In the genomic region with DNA sequence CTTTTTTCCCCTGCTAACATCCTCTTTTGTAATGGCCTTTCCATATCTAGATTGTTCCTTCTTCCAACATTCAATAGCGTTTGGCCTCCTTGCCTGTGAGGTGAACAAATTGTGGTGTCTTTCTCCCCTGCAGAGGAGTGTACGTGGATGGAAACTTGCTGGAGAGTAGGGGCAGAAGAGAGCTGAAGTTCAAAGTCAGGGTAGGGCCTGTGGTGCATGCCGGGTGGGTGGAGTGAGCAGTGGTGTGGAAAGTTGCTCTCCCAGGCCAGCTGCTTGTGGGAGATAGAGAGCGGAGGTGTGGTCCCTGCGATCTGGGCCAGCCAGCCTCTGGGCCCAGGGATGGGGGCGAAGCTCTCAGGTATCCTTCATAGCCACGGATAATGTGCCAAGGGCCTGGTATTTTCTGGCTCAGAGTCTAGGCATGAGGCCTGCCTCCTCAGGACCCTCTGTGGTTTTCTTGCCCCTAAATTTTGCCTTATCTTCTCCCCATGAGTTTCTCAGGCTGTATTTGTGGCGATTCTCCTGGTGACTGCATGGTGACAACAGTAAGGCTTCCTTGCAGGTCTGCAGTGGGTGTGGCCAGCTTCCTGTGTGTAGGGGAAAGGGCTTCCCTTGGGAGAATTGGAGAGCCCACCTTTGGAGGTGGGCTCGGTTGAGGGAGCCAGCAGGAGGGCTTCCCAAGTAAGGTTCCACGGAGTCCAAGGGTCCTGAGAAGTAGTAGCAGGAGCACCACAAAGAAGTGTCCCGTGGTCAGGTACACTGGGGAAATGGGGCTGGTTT, we compare ENCODE assay signal across 8 cellular contexts. TPM values are rescaled to one million over a fixed set of nuclear protein-coding genes. Genes with fewer than 3 reads are reported as not detected.
A peak's percentile ranks its signal among the peaks of the same experiment; 100 is the strongest.
DNase-seq lines count a peak whose midpoint lies in the region; ATAC-seq and TF ChIP-seq lines count a peak whose summit lies in the region.

No MANE protein-coding gene starts in this region.

- 87% methylated on average over 11 of the region's 11 CpGs for WGBS in urinary bladder

- H3K4me3 Mint-ChIP-seq in CD8-positive, alpha-beta memory T cell, result peak overlapping the region; percentile 78 to 95 (median 85)
- peak overlapping the region; percentile 56 to 89 (median 71) for H3K4me3 Mint-ChIP-seq in immature natural killer cell

- H3K4me3 ChIP-seq in CD8-positive, alpha-beta memory T cell (ENCODE audit: low read length), result peak overlapping the region; percentile 79
- H3K4me3 ChIP-seq in HEK293 (ENCODE audit: low read depth, low read length), result no peak overlapping the region
- H3K4me3 ChIP-seq in urinary bladder (ENCODE audit: low read depth, low read length), result no peak overlapping the region

- peak overlapping the region; percentile 93 to 99 (median 97) for H3K27ac Mint-ChIP-seq in CD8-positive, alpha-beta memory T cell
- peak overlapping the region; percentile 94 to 99 (median 96) for H3K27ac Mint-ChIP-seq in immature natural killer cell

- no peaks in the 10 kb centered on the region for H3K27me3 ChIP-seq in CD8-positive, alpha-beta memory T cell (ENCODE audit: insufficient read depth, low read length, poor library complexity, severe bottlenecking)

- peaks cover 14 to 84% (median 27%) of the 10 kb centered on the region in 3 donors for H3K36me3 Mint-ChIP-seq in CD8-positive, alpha-beta memory T cell
- peaks cover 0 to 10% (median 8%) of the 10 kb centered on the region in 3 donors for H3K36me3 Mint-ChIP-seq in immature natural killer cell

- peaks cover 94% of the 10 kb centered on the region for H3K4me1 ChIP-seq in CD8-positive, alpha-beta memory T cell (ENCODE audit: insufficient read depth, low read length)
- H3K4me1 ChIP-seq in HEK293 (ENCODE audit: control insufficient read depth, insufficient read depth, low read length) (no peaks in the 10 kb centered on the region), urinary bladder (ENCODE audit: insufficient read depth) (no peaks in the 10 kb centered on the region)

- peaks cover 18% of the 10 kb centered on the region for H3K36me3 ChIP-seq in CD8-positive, alpha-beta memory T cell (ENCODE audit: insufficient read depth, low read length)
- peaks cover 0 to 6% of the 10 kb centered on the region in 2 experiments; a peak in 1 of 3 replicates for H3K36me3 ChIP-seq in HEK293 (ENCODE audit: control insufficient read depth in 2 of 2, insufficient read depth in 1 of 2, low read length in 2 of 2)
- H3K36me3 ChIP-seq in urinary bladder (ENCODE audit: insufficient read depth), result no peaks in the 10 kb centered on the region

- POLR2A ChIA-PET in CD8-positive, alpha-beta memory T cell (lab: Charles Lee), result interaction anchor here (1.5 kb wide), 2 partner anchors 29 to 189 kb away, joined by 5 to 10 read pairs; no protein-coding TSS in a partner anchor
- POLR2A ChIA-PET in HEK293 (lab: Yijun Ruan, JAX), result no interaction called here

- TF ChIP-seq CTCF in HEK293 (tag by site-specific recombination; IDR thresholded peaks at IDR 0.05), result no peak

- H3K27me3 Mint-ChIP-seq in CD8-positive, alpha-beta memory T cell, result peaks cover 0 to 14% of the 10 kb centered on the region in 2 donors
- H3K27me3 Mint-ChIP-seq in immature natural killer cell (ENCODE audit: low read depth in 3 of 3), result peaks cover 21 to 28% (median 23%) of the 10 kb centered on the region in 3 donors

- no peak for ATAC-seq in SK-N-SH treated with all-trans-retinoic acid at 6 μM for 48 hours

- no peaks in the 10 kb centered on the region for H3K9me3 Mint-ChIP-seq in CD8-positive, alpha-beta memory T cell
- no peaks in the 10 kb centered on the region for H3K9me3 Mint-ChIP-seq in immature natural killer cell

- H3K9me3 ChIP-seq in CD8-positive, alpha-beta memory T cell (ENCODE audit: low read length), result no peaks in the 10 kb centered on the region
- no peaks in the 10 kb centered on the region for H3K9me3 ChIP-seq in HEK293 (ENCODE audit: control insufficient read depth, insufficient read depth, low read depth, low read length)

- peak in 3 of 5 donors; percentile 39 to 70 (median 48) for DNase-seq in CD8-positive, alpha-beta memory T cell
- DNase-seq in UCSD-AML1 (lab: John Stamatoyannopoulos, UW; ENCODE audit: unreplicated experiment) (peak; percentile 23), immature natural killer cell (no peak), anterior cingulate cortex (lab: John Stamatoyannopoulos, UW) (no peak), DMS 273 (lab: John Stamatoyannopoulos, UW; ENCODE audit: unreplicated experiment) (no peak)

- CTCF ChIA-PET in CD8-positive, alpha-beta memory T cell (lab: Charles Lee), result interaction anchor here (1.2 to 1.5 kb wide), 2 partner anchors 28 to 31 kb away, joined by 4 to 7 read pairs; no protein-coding TSS in a partner anchor
- CTCF ChIA-PET in HEK293 (lab: Yijun Ruan, JAX), result no interaction called here

- H3K27ac ChIP-seq in CD8-positive, alpha-beta memory T cell (ENCODE audit: low read depth, low read length), result peak overlapping the region; percentile 91
- no peak overlapping the region for H3K27ac ChIP-seq in HEK293 (ENCODE audit: extremely low read depth, low read depth, low read length)
- H3K27ac ChIP-seq in urinary bladder (ENCODE audit: low read depth), result peak overlapping the region; percentile 12

- peaks cover 90 to 96% (median 95%) of the 10 kb centered on the region in 3 donors for H3K4me1 Mint-ChIP-seq in CD8-positive, alpha-beta memory T cell
- H3K4me1 Mint-ChIP-seq in immature natural killer cell, result peaks cover 68 to 81% of the 10 kb centered on the region in 2 donors

TF ChIP-seq in HEK293, 187 proteins besides CTCF, POLR2A, EP300 and RAD21 (continues in another document):
- TF ChIP-seq ZFHX2 (tag by site-specific recombination; conservative IDR thresholded peaks at IDR 0.05) (peak; percentile 38; the same call in 1 of the 2 replicates), GLIS2 (tag by site-specific recombination; IDR thresholded peaks at IDR 0.05) (no peak), EGR2 (tag by site-specific recombination; IDR thresholded peaks at IDR 0.05; ENCODE audit: low read depth) (peak; percentile 59), ZNF121 (tag by site-specific recombination; IDR thresholded peaks at IDR 0.05) (no peak)
- TF ChIP-seq, protein P1, sequence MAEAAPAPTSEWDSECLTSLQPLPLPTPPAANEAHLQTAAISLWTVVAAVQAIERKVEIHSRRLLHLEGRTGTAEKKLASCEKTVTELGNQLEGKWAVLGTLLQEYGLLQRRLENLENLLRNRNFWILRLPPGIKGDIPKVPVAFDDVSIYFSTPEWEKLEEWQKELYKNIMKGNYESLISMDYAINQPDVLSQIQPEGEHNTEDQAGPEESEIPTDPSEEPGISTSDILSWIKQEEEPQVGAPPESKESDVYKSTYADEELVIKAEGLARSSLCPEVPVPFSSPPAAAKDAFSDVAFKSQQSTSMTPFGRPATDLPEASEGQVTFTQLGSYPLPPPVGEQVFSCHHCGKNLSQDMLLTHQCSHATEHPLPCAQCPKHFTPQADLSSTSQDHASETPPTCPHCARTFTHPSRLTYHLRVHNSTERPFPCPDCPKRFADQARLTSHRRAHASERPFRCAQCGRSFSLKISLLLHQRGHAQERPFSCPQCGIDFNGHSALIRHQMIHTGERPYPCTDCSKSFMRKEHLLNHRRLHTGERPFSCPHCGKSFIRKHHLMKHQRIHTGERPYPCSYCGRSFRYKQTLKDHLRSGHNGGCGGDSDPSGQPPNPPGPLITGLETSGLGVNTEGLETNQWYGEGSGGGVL (tag by site-specific recombination; IDR thresholded peaks at IDR 0.05), result no peak
- TF ChIP-seq, protein P2, sequence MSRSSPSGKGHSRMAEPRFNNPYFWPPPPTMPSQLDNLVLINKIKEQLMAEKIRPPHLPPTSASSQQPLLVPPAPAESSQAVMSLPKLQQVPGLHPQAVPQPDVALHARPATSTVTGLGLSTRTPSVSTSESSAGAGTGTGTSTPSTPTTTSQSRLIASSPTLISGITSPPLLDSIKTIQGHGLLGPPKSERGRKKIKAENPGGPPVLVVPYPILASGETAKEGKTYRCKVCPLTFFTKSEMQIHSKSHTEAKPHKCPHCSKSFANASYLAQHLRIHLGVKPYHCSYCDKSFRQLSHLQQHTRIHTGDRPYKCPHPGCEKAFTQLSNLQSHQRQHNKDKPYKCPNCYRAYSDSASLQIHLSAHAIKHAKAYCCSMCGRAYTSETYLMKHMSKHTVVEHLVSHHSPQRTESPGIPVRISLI (tag by site-specific recombination; IDR thresholded peaks at IDR 0.05), result no peak

TF ChIP-seq in SK-N-SH treated with all-trans-retinoic acid at 6 μM for 48 hours, 23 proteins besides CTCF, POLR2A, EP300 and RAD21 (continues in another document):
- TF ChIP-seq ARNTL (CRISPR knock-in tag; IDR thresholded peaks at IDR 0.05; ENCODE audit: borderline replicate concordance, low read depth) (no peak), ZNF565 (CRISPR knock-in tag; conservative IDR thresholded peaks at IDR 0.05; ENCODE audit: low read depth) (no peak), BACH2 (CRISPR knock-in tag; IDR thresholded peaks at IDR 0.05; ENCODE audit: borderline replicate concordance) (no peak)
- TF ChIP-seq, protein P3, sequence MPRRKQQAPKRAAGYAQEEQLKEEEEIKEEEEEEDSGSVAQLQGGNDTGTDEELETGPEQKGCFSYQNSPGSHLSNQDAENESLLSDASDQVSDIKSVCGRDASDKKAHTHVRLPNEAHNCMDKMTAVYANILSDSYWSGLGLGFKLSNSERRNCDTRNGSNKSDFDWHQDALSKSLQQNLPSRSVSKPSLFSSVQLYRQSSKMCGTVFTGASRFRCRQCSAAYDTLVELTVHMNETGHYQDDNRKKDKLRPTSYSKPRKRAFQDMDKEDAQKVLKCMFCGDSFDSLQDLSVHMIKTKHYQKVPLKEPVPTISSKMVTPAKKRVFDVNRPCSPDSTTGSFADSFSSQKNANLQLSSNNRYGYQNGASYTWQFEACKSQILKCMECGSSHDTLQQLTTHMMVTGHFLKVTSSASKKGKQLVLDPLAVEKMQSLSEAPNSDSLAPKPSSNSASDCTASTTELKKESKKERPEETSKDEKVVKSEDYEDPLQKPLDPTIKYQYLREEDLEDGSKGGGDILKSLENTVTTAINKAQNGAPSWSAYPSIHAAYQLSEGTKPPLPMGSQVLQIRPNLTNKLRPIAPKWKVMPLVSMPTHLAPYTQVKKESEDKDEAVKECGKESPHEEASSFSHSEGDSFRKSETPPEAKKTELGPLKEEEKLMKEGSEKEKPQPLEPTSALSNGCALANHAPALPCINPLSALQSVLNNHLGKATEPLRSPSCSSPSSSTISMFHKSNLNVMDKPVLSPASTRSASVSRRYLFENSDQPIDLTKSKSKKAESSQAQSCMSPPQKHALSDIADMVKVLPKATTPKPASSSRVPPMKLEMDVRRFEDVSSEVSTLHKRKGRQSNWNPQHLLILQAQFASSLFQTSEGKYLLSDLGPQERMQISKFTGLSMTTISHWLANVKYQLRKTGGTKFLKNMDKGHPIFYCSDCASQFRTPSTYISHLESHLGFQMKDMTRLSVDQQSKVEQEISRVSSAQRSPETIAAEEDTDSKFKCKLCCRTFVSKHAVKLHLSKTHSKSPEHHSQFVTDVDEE (CRISPR knock-in tag; IDR thresholded peaks at IDR 0.05), result no peak

RNA-seq across cellular contexts. Expression of a gene that starts 6.7 kb away (rescaled TPM):
- total RNA-seq in CD8-positive, alpha-beta memory T cell, result 100 to 1,000 TPM; 107 to 110 TPM
- 83.0 TPM for polyA plus RNA-seq in CD8-positive, alpha-beta memory T cell
- polyA plus RNA-seq in immature natural killer cell (1 to 10 TPM; 4.5 to 8.5 (median 7.7) TPM), urinary bladder (50.2 TPM)
- total RNA-seq in urinary bladder, result 21.1 TPM

Comparison
In these comparisons a context has a peak if more than half of its experiments do, and no peak if none do; other contexts are left out.
1. DNase-seq: peak in CD8-positive, alpha-beta memory T cell (3 of 5) and UCSD-AML1 (single experiment); none in immature natural killer cell (0 of 3), anterior cingulate cortex (0 of 58) and DMS 273 (single experiment).